In the genomic region with DNA sequence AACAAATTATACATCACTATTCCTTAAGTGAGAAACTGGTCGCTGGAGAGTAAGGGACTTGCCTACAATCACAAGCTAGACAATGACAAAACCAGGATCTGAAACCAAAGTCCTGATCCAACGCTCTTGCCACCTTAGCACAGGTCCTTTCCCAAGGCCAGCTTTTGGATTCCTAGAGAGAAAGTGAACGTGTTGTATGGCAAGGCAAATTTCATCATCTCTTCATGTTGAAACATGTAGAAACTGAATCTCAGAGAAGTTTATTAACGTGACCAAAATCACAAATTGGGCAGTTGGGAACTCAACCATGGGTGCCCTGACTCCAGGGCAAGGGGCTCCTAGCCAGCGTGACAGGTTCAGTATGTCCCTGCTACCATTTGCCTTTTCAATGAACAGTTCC, we compare ENCODE assay signal across 8 cellular contexts.
"Had no signal": no experiment of that assay in that cellular context is flagged by ENCODE, and none has a peak within 500 bp of the region (broad histone marks: within the 10 kb centered on the region; RNA-seq: fewer than 3 reads in every experiment).

No MANE protein-coding gene starts in this region.

- H3K27ac ChIP-seq: GM23248 had no signal

- DNase-seq: GM23248, H9, HCEC 1CT, IMR-90 had no signal

- FAIRE-seq: H1, H54, HTR-8/SVneo, K562 had no signal

- H3K27ac Mint-ChIP-seq: H9 had no signal

- H3K4me3 Mint-ChIP-seq: H9 had no signal

- H3K4me3 ChIP-seq: GM23248, K562 had no signal

- H3K9ac ChIP-seq: GM23248 had no signal

- H3K9me3 Mint-ChIP-seq: H9 had no signal
